Comparison of ENCODE assay signal across 9 cellular contexts in genomic region chr17:17628388-17629008, GRCh38. TPM values are rescaled to one million over a fixed set of nuclear protein-coding genes. Genes with fewer than 3 reads are reported as not detected.
DNase-seq lines count a peak whose midpoint lies in the region; ATAC-seq, FAIRE-seq and TF ChIP-seq lines count a peak whose summit lies in the region.
"Had no signal": no experiment of that assay in that cellular context is flagged by ENCODE, and none has a peak within 500 bp of the region (broad histone marks: within the 10 kb centered on the region; RNA-seq: fewer than 3 reads in every experiment).

No MANE protein-coding gene starts in this region.

- H3K9ac ChIP-seq in smooth muscle cell (ENCODE audit: low read depth) = no peak overlapping the region

- no peaks in the 10 kb centered on the region for H3K9me3 ChIP-seq in smooth muscle cell (replicated peaks; ENCODE audit: low read depth)

- no peak for ATAC-seq in GM21576 (IDR thresholded peaks at IDR 0.05; ENCODE audit: unreplicated experiment)
- ATAC-seq: HCT116 had no signal

- H3F3A ChIP-seq in smooth muscle cell (ENCODE audit: low read depth) = no peaks in the 10 kb centered on the region

- no peak overlapping the region for H3K4me3 ChIP-seq in smooth muscle cell

- no peak for TF ChIP-seq CTCF in smooth muscle cell (IDR thresholded peaks at IDR 0.05; ENCODE audit: borderline replicate concordance, insufficient read depth, poor library complexity, severe bottlenecking)

- DNase-seq in GM12892 (ENCODE audit: insufficient read length) (no peak), T-helper 1 cell (peak in 3 of 5 donors; percentile 8 to 49 (median 24)), smooth muscle cell (lab: John Stamatoyannopoulos, UW; ENCODE audit: unreplicated experiment) (no peak), mucosa of gallbladder (ENCODE audit: low spot score) (no peak)
- peak; percentile 28 for DNase-seq in central memory CD4-positive, alpha-beta T cell
- DNase-seq in stimulated activated CD4-positive, alpha-beta T cell treated with anti-CD3 and anti-CD28 coated beads, TNF-alpha, amount 100 ng/mL, for 48 hours (ENCODE audit: low read depth in 3 of 3) = peak in 2 of 3 donors; percentile 9 to 20
- DNase-seq in effector CD4-positive, alpha-beta T cell = no peak

- FAIRE-seq in GM12892 (lab: Jason Lieb, UNC) = peak; percentile 86

- no peaks in the 10 kb centered on the region for H4K20me1 ChIP-seq in smooth muscle cell (ENCODE audit: low read depth)

- TF ChIP-seq POLR2A in GM12892 (IDR thresholded peaks at IDR 0.05; ENCODE audit: low read depth, low read length) = no peak

- no peak overlapping the region for H2AFZ ChIP-seq in smooth muscle cell (ENCODE audit: low read depth)

- H3K4me2 ChIP-seq in smooth muscle cell = no peak overlapping the region

- 86% methylated on average over 17 of the region's 17 CpGs for WGBS in smooth muscle cell (ENCODE audit: low lambda C conversion rate)

- H3K4me1 ChIP-seq in smooth muscle cell (ENCODE audit: low read depth) = no peaks in the 10 kb centered on the region

- no peaks in the 10 kb centered on the region for H3K27me3 ChIP-seq in smooth muscle cell (ENCODE audit: low read depth)

- H3K27ac ChIP-seq in smooth muscle cell (ENCODE audit: low read depth) = no peak overlapping the region

- H3K36me3 ChIP-seq in smooth muscle cell (ENCODE audit: low read depth) = no peaks in the 10 kb centered on the region

- no peaks in the 10 kb centered on the region for H3K79me2 ChIP-seq in smooth muscle cell (ENCODE audit: low read depth)

RNA-seq across cellular contexts. Expression of gene PEMT, which starts 37.0 kb away (rescaled TPM):
- 8.5 TPM for polyA plus RNA-seq in GM12892 (2012; ENCODE audit: missing spikeins)
- 39.0 and 43.8 TPM in 2 replicates for total RNA-seq in smooth muscle cell
- 69.4 and 69.9 TPM in 2 replicates for polyA plus RNA-seq in smooth muscle cell
- 18.5 TPM for total RNA-seq in mucosa of gallbladder

RNA-seq across cellular contexts. Expression of gene RAI1, which starts 52.8 kb away (rescaled TPM):
- polyA plus RNA-seq in GM12892 (2012; ENCODE audit: missing spikeins) = 5.7 TPM
- total RNA-seq in smooth muscle cell (11.1 and 12.2 TPM in 2 replicates), mucosa of gallbladder (60.3 TPM)
- 17.6 and 19.2 TPM in 2 replicates for polyA plus RNA-seq in smooth muscle cell

Comparison
In these comparisons a context has a peak if more than half of its experiments do, and no peak if none do; other contexts are left out.
1. DNase-seq: peak in T-helper 1 cell (3 of 5), central memory CD4-positive, alpha-beta T cell (single experiment) and stimulated activated CD4-positive, alpha-beta T cell treated with anti-CD3 and anti-CD28 coated beads, TNF-alpha, amount 100 ng/mL, for 48 hours (2 of 3); none in GM12892 (single experiment), effector CD4-positive, alpha-beta T cell (single experiment), smooth muscle cell (single experiment) and mucosa of gallbladder (single experiment).